In the genomic region with DNA sequence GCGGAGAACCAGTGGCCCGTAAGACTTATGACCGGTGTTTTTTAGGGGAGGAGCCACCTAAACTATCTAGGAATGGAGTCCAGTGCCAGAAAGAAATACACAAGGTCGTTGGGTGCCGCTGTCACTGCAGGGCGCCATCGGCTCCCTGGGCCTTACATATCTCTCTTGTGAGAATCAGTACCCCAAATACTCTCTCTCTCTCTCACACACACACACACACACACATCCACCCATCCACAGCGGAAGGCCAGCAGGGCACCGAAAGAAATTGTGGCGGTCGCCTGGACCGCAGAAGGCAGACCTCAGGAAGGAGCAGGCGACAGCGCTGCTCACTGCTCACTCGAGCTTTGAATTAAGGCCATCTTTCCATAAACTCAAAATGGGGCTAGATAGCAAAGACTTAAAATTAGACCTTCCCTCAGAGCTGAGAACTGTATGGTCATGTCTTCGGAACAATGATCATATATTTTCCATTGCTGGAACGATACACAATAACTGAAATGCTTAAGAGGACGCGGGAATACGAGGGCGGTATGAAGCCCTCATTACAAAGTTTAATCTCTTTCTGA, we compare ENCODE assay signal across 9 cellular contexts. TPM values are rescaled to one million over a fixed set of nuclear protein-coding genes. Genes with fewer than 3 reads are reported as not detected.
DNase-seq lines count a peak whose midpoint lies in the region; ATAC-seq, FAIRE-seq and TF ChIP-seq lines count a peak whose summit lies in the region.
"Had no signal": no experiment of that assay in that cellular context is flagged by ENCODE, and none has a peak within 500 bp of the region (broad histone marks: within the 10 kb centered on the region; RNA-seq: fewer than 3 reads in every experiment).

No MANE protein-coding gene starts in this region.

- H2AFZ ChIP-seq in GM23338: no peak overlapping the region

- H4K20me1 ChIP-seq in GM23338 (replicated peaks; ENCODE audit: insufficient read depth): peaks cover 15% of the 10 kb centered on the region

- peaks cover 52% of the 10 kb centered on the region for H3K4me1 ChIP-seq in GM23338 (ENCODE audit: insufficient read depth)
- H3K4me1 ChIP-seq in muscle layer of duodenum (ENCODE audit: control insufficient read depth in 1 of 2, insufficient read depth in 2 of 2, low read length in 2 of 2): peaks cover 0 to 27% of the 10 kb centered on the region in 2 donors
- H3K4me1 ChIP-seq in adrenal gland (replicated peaks in 1 of 2): peaks cover 20 to 21% of the 10 kb centered on the region in 2 donors

- TF ChIP-seq CTCF in GM10266 (IDR thresholded peaks at IDR 0.05; ENCODE audit: control insufficient read depth, insufficient read depth, low read depth, missing control alignments) (no peak), GM23338 (conservative IDR thresholded peaks at IDR 0.05; ENCODE audit: low read depth in 2 of 2) (no peak), adrenal gland (IDR thresholded peaks at IDR 0.05) (no peak)

- peaks cover 16% of the 10 kb centered on the region for H3K9me3 Mint-ChIP-seq in GM23338
- no peaks in the 10 kb centered on the region for H3K9me3 Mint-ChIP-seq in activated T-cell treated with anti-CD3 and anti-CD28 coated beads, Interleukin-2, amount 50 U/mL, for 4 hours

- H3K27me3 ChIP-seq in GM23338 (ENCODE audit: insufficient read depth) (peaks cover 100% of the 10 kb centered on the region), muscle layer of duodenum (ENCODE audit: low read depth, low read length) (peaks cover 33% of the 10 kb centered on the region), adrenal gland (no peaks in the 10 kb centered on the region)

- H3K4me3 ChIP-seq in GM23338 (peak overlapping the region; percentile 48), muscle layer of duodenum (ENCODE audit: low read depth in 1 of 2, low read length in 2 of 2) (peak overlapping the region; percentile 56 to 60), adrenal gland (no peak overlapping the region)

- TF ChIP-seq POLR2A in adrenal gland (IDR thresholded peaks at IDR 0.05): no peak

- FAIRE-seq in urothelium cell line (lab: Jason Lieb, UNC): no peak

- H3K27me3 Mint-ChIP-seq in GM23338 (ENCODE audit: insufficient read depth, low read depth, poor library complexity): peaks cover 77% of the 10 kb centered on the region
- peaks cover 71% of the 10 kb centered on the region for H3K27me3 Mint-ChIP-seq in activated T-cell treated with anti-CD3 and anti-CD28 coated beads, Interleukin-2, amount 50 U/mL, for 4 hours (ENCODE audit: low read depth)

- H3K27ac Mint-ChIP-seq in GM23338: no peak overlapping the region

- DNase-seq in GM10266 (ENCODE audit: extremely low spot score) (peak; percentile 36), GM23338 (ENCODE audit: low spot score) (no peak), NCI-H345 (lab: John Stamatoyannopoulos, UW) (no peak), dedifferentiated amniotic fluid mesenchymal stem cell (ENCODE audit: extremely low spot score) (no peak), urothelium cell line (ENCODE audit: low spot score) (no peak), adrenal gland (no peak)
- DNase-seq in activated T-cell treated with anti-CD3 and anti-CD28 coated beads, Interleukin-2, amount 50 U/mL, for 4 hours: no peak

- no peaks in the 10 kb centered on the region for H3K9me2 ChIP-seq in GM23338 (ENCODE audit: insufficient read depth)

- ATAC-seq in GM23338: no peak
- ATAC-seq in activated T-cell treated with anti-CD3 and anti-CD28 coated beads, Interleukin-2, amount 50 U/mL, for 4 hours: peak in 1 of 2 donors; percentile 27

- H3K9me3 ChIP-seq in muscle layer of duodenum (ENCODE audit: control insufficient read depth in 1 of 2, low read length in 2 of 2) (no peaks in the 10 kb centered on the region), adrenal gland (replicated peaks in 1 of 3) (no peaks in the 10 kb centered on the region)
- H3K9me3 ChIP-seq: left lung had no signal

- H3K36me3 ChIP-seq in GM23338 (ENCODE audit: insufficient read depth) (no peaks in the 10 kb centered on the region), muscle layer of duodenum (ENCODE audit: control insufficient read depth in 1 of 2, insufficient read depth in 2 of 2, low read length in 2 of 2) (peaks cover 20 to 22% of the 10 kb centered on the region in 2 donors), adrenal gland (replicated peaks in 1 of 2) (peaks cover 0 to 15% of the 10 kb centered on the region in 2 donors)

- H3K36me3 Mint-ChIP-seq in GM23338 (ENCODE audit: low read depth): peaks cover 9% of the 10 kb centered on the region
- peaks cover 30% of the 10 kb centered on the region for H3K36me3 Mint-ChIP-seq in activated T-cell treated with anti-CD3 and anti-CD28 coated beads, Interleukin-2, amount 50 U/mL, for 4 hours (ENCODE audit: insufficient read depth)

- H3K4me1 Mint-ChIP-seq in GM23338: peaks cover 36% of the 10 kb centered on the region
- H3K4me1 Mint-ChIP-seq in activated T-cell treated with anti-CD3 and anti-CD28 coated beads, Interleukin-2, amount 50 U/mL, for 4 hours (ENCODE audit: low read depth): peaks cover 34% of the 10 kb centered on the region

- H3K79me2 ChIP-seq in GM23338 (replicated peaks; ENCODE audit: insufficient read depth): no peaks in the 10 kb centered on the region

- 27 to 31% (median 29%) methylated on average over 21 of the region's 21 CpGs for WGBS in adrenal gland, 4 donors

- intact Hi-C loops in adrenal gland (cut with DNase I): no loop called here

- H3K4me3 Mint-ChIP-seq in GM23338: peak overlapping the region; percentile 43; the same call in 2 of the 3 replicates
- H3K4me3 Mint-ChIP-seq in activated T-cell treated with anti-CD3 and anti-CD28 coated beads, Interleukin-2, amount 50 U/mL, for 4 hours: peak overlapping the region; percentile 70

- H3F3A ChIP-seq in GM23338 (replicated peaks; ENCODE audit: low read depth): peaks cover 32% of the 10 kb centered on the region

- H3K27ac ChIP-seq in GM23338 (ENCODE audit: low read depth) (no peak overlapping the region), muscle layer of duodenum (ENCODE audit: low read length) (no peak overlapping the region), adrenal gland (no peak overlapping the region)
- H3K27ac ChIP-seq: left lung had no signal

- peak overlapping the region; percentile 76 for H3K4me2 ChIP-seq in GM23338

TF ChIP-seq in GM23338, 12 proteins besides CTCF, POLR2A, EP300 and RAD21:
- no peak for TF ChIP-seq NANOG (IDR thresholded peaks at IDR 0.05; ENCODE audit: borderline replicate concordance)
- TF ChIP-seq CREB1 (CRISPR knock-in tag; IDR thresholded peaks at IDR 0.05; ENCODE audit: low read depth): no peak
- TF ChIP-seq EZH2 (IDR thresholded peaks at IDR 0.05; ENCODE audit: low read depth, unreplicated experiment): peak; percentile 77
- TF ChIP-seq, protein P1, sequence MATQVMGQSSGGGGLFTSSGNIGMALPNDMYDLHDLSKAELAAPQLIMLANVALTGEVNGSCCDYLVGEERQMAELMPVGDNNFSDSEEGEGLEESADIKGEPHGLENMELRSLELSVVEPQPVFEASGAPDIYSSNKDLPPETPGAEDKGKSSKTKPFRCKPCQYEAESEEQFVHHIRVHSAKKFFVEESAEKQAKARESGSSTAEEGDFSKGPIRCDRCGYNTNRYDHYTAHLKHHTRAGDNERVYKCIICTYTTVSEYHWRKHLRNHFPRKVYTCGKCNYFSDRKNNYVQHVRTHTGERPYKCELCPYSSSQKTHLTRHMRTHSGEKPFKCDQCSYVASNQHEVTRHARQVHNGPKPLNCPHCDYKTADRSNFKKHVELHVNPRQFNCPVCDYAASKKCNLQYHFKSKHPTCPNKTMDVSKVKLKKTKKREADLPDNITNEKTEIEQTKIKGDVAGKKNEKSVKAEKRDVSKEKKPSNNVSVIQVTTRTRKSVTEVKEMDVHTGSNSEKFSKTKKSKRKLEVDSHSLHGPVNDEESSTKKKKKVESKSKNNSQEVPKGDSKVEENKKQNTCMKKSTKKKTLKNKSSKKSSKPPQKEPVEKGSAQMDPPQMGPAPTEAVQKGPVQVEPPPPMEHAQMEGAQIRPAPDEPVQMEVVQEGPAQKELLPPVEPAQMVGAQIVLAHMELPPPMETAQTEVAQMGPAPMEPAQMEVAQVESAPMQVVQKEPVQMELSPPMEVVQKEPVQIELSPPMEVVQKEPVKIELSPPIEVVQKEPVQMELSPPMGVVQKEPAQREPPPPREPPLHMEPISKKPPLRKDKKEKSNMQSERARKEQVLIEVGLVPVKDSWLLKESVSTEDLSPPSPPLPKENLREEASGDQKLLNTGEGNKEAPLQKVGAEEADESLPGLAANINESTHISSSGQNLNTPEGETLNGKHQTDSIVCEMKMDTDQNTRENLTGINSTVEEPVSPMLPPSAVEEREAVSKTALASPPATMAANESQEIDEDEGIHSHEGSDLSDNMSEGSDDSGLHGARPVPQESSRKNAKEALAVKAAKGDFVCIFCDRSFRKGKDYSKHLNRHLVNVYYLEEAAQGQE (IDR thresholded peaks at IDR 0.05; ENCODE audit: unreplicated experiment): no peak
- no peak for TF ChIP-seq POLR2AphosphoS5 (IDR thresholded peaks at IDR 0.05; ENCODE audit: low read depth)
- peak; percentile 10 for TF ChIP-seq EZH2phosphoT487 (IDR thresholded peaks at IDR 0.05; ENCODE audit: unreplicated experiment)
- no peak for TF ChIP-seq JUNB (IDR thresholded peaks at IDR 0.05; ENCODE audit: unreplicated experiment)
- TF ChIP-seq ZNF331 (CRISPR knock-in tag; IDR thresholded peaks at IDR 0.05; ENCODE audit: low read depth): no peak
- no peak for TF ChIP-seq ZNF114 (CRISPR knock-in tag; IDR thresholded peaks at IDR 0.05)

RNA-seq across cellular contexts. Expression of a gene that starts 10.3 kb away (rescaled TPM):
- total RNA-seq in GM23338 (2014; rRNA removed; shearing (Covaris generic)): 0.49 and 0.85 TPM in 2 replicates
- polyA plus RNA-seq in GM23338 (2016; fragmentation: Nextera tagmentation; extraction: Ambion mirVana): 0.56 and 0.71 TPM in 2 replicates
- total RNA-seq in activated T-cell treated with anti-CD3 and anti-CD28 coated beads, Interleukin-2, amount 50 U/mL, for 4 hours: 10 to 100 TPM; 27.8 to 29.7 (median 29.6) TPM
- total RNA-seq in adrenal gland: 10 to 100 TPM in 4 of 8 donors, 1 to 10 TPM in 4; 2.5 to 76.6 (median 13.0) TPM
- 10 to 100 TPM in 2 of 3 donors, 1 to 10 TPM in 1; 5.2 to 14.1 (median 10.1) TPM for polyA plus RNA-seq in adrenal gland

Comparison
In these comparisons a context has a peak if more than half of its experiments do, and no peak if none do; other contexts are left out.
1. H3K4me3 ChIP-seq: peak in GM23338 (single experiment) and muscle layer of duodenum (2 of 2); none in adrenal gland (0 of 4).